ENCODE assay signal across 1 cellular context in genomic region chr6:159726196-159726917, GRCh38.
TF ChIP-seq lines count a peak whose summit lies in the region.

No MANE protein-coding gene starts in this region.

TF ChIP-seq in IMR-90, 13 proteins besides CTCF, POLR2A, EP300 and RAD21:
- TF ChIP-seq FOS (IDR thresholded peaks at IDR 0.05; ENCODE audit: low read depth, low read length) (no peak), MAZ (IDR thresholded peaks at IDR 0.05; ENCODE audit: borderline replicate concordance, low read depth, low read length) (no peak), SMC3 (IDR thresholded peaks at IDR 0.05; ENCODE audit: low read depth, low read length) (no peak), BHLHE40 (IDR thresholded peaks at IDR 0.05; ENCODE audit: low read depth, low read length) (no peak), MAFK (IDR thresholded peaks at IDR 0.05; ENCODE audit: low read depth, low read length) (no peak), ELK1 (IDR thresholded peaks at IDR 0.05; ENCODE audit: borderline replicate concordance, low read depth, low read length) (no peak)
